ENCODE assay signal across 10 cellular contexts in genomic region chr16:2518823-2519710, GRCh38. TPM values are rescaled to one million over a fixed set of nuclear protein-coding genes. Genes with fewer than 3 reads are reported as not detected.
DNase-seq lines count a peak whose midpoint lies in the region; ATAC-seq and TF ChIP-seq lines count a peak whose summit lies in the region.
"Had no signal": no experiment of that assay in that cellular context is flagged by ENCODE, and none has a peak within 500 bp of the region (broad histone marks: within the 10 kb centered on the region; RNA-seq: fewer than 3 reads in every experiment).

No MANE protein-coding gene starts in this region.

- peak overlapping the region; percentile 61 to 96 (median 82) for H3K4me3 Mint-ChIP-seq in CD4-positive, CD25-positive, alpha-beta regulatory T cell
- H3K4me3 Mint-ChIP-seq in WTC11: peak overlapping the region; percentile 62

- H3K27ac Mint-ChIP-seq in CD4-positive, CD25-positive, alpha-beta regulatory T cell: peak overlapping the region; percentile 86 to 92 (median 88)
- peak overlapping the region; percentile 97 for H3K27ac Mint-ChIP-seq in WTC11

- intact Hi-C loops in heart left ventricle (cut with DNase I): loop anchor here in 2 of 10 donors (2.0 to 10.0 kb wide), 2 partner anchors 18 to 254 kb away; partner anchors contain the start of gene RNPS1 (in 1 of the 2)
- intact Hi-C loops in psoas muscle (cut with DNase I): no loop called here

- H3K4me1 Mint-ChIP-seq in CD4-positive, CD25-positive, alpha-beta regulatory T cell: peaks cover 25 to 73% (median 39%) of the 10 kb centered on the region in 4 donors
- peaks cover 26% of the 10 kb centered on the region for H3K4me1 Mint-ChIP-seq in WTC11

- TF ChIP-seq CTCF in WTC11 (IDR thresholded peaks at IDR 0.05): no peak
- no peak for TF ChIP-seq CTCF in heart left ventricle (IDR thresholded peaks at IDR 0.05)
- no peak for TF ChIP-seq CTCF in psoas muscle (IDR thresholded peaks at IDR 0.05)

- ATAC-seq in CD4-positive, CD25-positive, alpha-beta regulatory T cell (ENCODE audit: low read depth in 2 of 2): no peak
- ATAC-seq in WTC11: no peak
- ATAC-seq in heart left ventricle: no peak
- ATAC-seq in psoas muscle: peak in 1 of 4 donors; percentile 4
- ATAC-seq in HG03196 (IDR thresholded peaks at IDR 0.05; ENCODE audit: unreplicated experiment): no peak
- ATAC-seq in GM21737 (IDR thresholded peaks at IDR 0.05; ENCODE audit: unreplicated experiment): no peak
- no peak for ATAC-seq in GM21717 (IDR thresholded peaks at IDR 0.05; ENCODE audit: unreplicated experiment)

- H3K4me3 ChIP-seq in CD4-positive, CD25-positive, alpha-beta regulatory T cell (ENCODE audit: low read depth, low read length): no peak overlapping the region
- peak overlapping the region in 10 of 12 donors; percentile 58 to 90 (median 68) for H3K4me3 ChIP-seq in heart left ventricle
- H3K4me3 ChIP-seq in psoas muscle: peak overlapping the region; percentile 73

- no peaks in the 10 kb centered on the region for H3K27me3 ChIP-seq in CD4-positive, CD25-positive, alpha-beta regulatory T cell (ENCODE audit: control insufficient read depth, insufficient read depth, low read length)
- H3K27me3 ChIP-seq in heart left ventricle: no peaks in the 10 kb centered on the region
- H3K27me3 ChIP-seq in psoas muscle (ENCODE audit: insufficient read depth in 3 of 3, low read length in 2 of 3): no peaks in the 10 kb centered on the region

- peaks cover 21% of the 10 kb centered on the region for H3K36me3 ChIP-seq in CD4-positive, CD25-positive, alpha-beta regulatory T cell (ENCODE audit: control insufficient read depth, insufficient read depth, low read length)
- H3K36me3 ChIP-seq in heart left ventricle (peaks cover 0 to 38% (median 21%) of the 10 kb centered on the region in 9 donors), psoas muscle (ENCODE audit: insufficient read depth in 1 of 2, low read depth in 1 of 2) (peaks cover 0 to 28% of the 10 kb centered on the region in 2 donors)

- DNase-seq in CD4-positive, CD25-positive, alpha-beta regulatory T cell: no peak
- no peak for DNase-seq in WTC11 (ENCODE audit: low spot score)
- DNase-seq in heart left ventricle: peak in 3 of 5 donors; percentile 21 to 66 (median 48)
- peak; percentile 24 to 65 for DNase-seq in psoas muscle
- no peak for DNase-seq in glomerular visceral epithelial cell (ENCODE audit: extremely low spot score)

- no peaks in the 10 kb centered on the region for H3K9me3 ChIP-seq in CD4-positive, CD25-positive, alpha-beta regulatory T cell (ENCODE audit: control insufficient read depth in 2 of 2, low read length in 2 of 2)
- no peaks in the 10 kb centered on the region for H3K9me3 ChIP-seq in heart left ventricle
- no peaks in the 10 kb centered on the region for H3K9me3 ChIP-seq in psoas muscle

- H3K27me3 Mint-ChIP-seq in CD4-positive, CD25-positive, alpha-beta regulatory T cell: peaks cover 16% of the 10 kb centered on the region
- no peaks in the 10 kb centered on the region for H3K27me3 Mint-ChIP-seq in WTC11 (ENCODE audit: low read depth)

- WGBS in heart left ventricle, 4 donors: 78 to 84% (median 82%) methylated on average over 31 to 39 of the region's 39 CpGs
- WGBS in psoas muscle, 3 donors: 72 to 82% (median 74%) methylated on average over 39 of the region's 39 CpGs

- H3K36me3 Mint-ChIP-seq in CD4-positive, CD25-positive, alpha-beta regulatory T cell: peaks cover 11% of the 10 kb centered on the region
- no peaks in the 10 kb centered on the region; the same call in 1 of the 2 replicates for H3K36me3 Mint-ChIP-seq in WTC11

- peak overlapping the region; percentile 85 for H3K27ac ChIP-seq in CD4-positive, CD25-positive, alpha-beta regulatory T cell (ENCODE audit: insufficient read depth, low read length, poor library complexity, severe bottlenecking)
- H3K27ac ChIP-seq in heart left ventricle: peak overlapping the region in 11 of 12 donors; percentile 73 to 99 (median 85)
- H3K27ac ChIP-seq in psoas muscle: peak overlapping the region; percentile 95

- CTCF ChIA-PET in WTC11 (lab: Charles Lee): interaction anchor here (0.7 to 1.8 kb wide), 6 partner anchors 8 to 324 kb away, joined by 3 to 13 read pairs (median 4); partner anchors contain the start of gene CEMP1

- POLR2A ChIA-PET in WTC11 (lab: Charles Lee): interaction anchor here (3.7 kb wide), 1 partner anchor 12 kb away, joined by 17 read pairs; the partner anchor contains the start of gene CEMP1

- TF ChIP-seq POLR2A in heart left ventricle (IDR thresholded peaks at IDR 0.05): no peak

- H3K4me1 ChIP-seq in CD4-positive, CD25-positive, alpha-beta regulatory T cell (ENCODE audit: control insufficient read depth, insufficient read depth, low read length, poor library complexity, severe bottlenecking): peaks cover 61% of the 10 kb centered on the region
- peaks cover 22 to 66% (median 58%) of the 10 kb centered on the region in 12 donors for H3K4me1 ChIP-seq in heart left ventricle
- H3K4me1 ChIP-seq in psoas muscle: peaks cover 60% of the 10 kb centered on the region

- H3K9me3 Mint-ChIP-seq in CD4-positive, CD25-positive, alpha-beta regulatory T cell: peaks cover 0 to 3% (median 0%) of the 10 kb centered on the region in 7 donors
- no peaks in the 10 kb centered on the region for H3K9me3 Mint-ChIP-seq in WTC11

TF ChIP-seq in WTC11, 78 proteins besides CTCF, POLR2A, EP300 and RAD21 (continues in another document):
- no peak for TF ChIP-seq MYBL2 (CRISPR knock-in tag; IDR thresholded peaks at IDR 0.05)
- TF ChIP-seq CBFB (CRISPR knock-in tag; IDR thresholded peaks at IDR 0.05; ENCODE audit: low read depth): no peak
- TF ChIP-seq, protein P1, sequence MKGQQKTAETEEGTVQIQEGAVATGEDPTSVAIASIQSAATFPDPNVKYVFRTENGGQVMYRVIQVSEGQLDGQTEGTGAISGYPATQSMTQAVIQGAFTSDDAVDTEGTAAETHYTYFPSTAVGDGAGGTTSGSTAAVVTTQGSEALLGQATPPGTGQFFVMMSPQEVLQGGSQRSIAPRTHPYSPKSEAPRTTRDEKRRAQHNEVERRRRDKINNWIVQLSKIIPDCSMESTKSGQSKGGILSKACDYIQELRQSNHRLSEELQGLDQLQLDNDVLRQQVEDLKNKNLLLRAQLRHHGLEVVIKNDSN (CRISPR knock-in tag; IDR thresholded peaks at IDR 0.05): no peak
- TF ChIP-seq GRHL2 (CRISPR knock-in tag; IDR thresholded peaks at IDR 0.05; ENCODE audit: insufficient replicate concordance, severe bottlenecking): no peak

RNA-seq across cellular contexts. Expression of gene AMDHD2, which starts 1.1 kb away (rescaled TPM):
- total RNA-seq in CD4-positive, CD25-positive, alpha-beta regulatory T cell: 239 TPM
- 10 to 100 TPM; 18.3 to 19.5 (median 18.7) TPM for polyA plus RNA-seq in CD4-positive, CD25-positive, alpha-beta regulatory T cell
- total RNA-seq in WTC11 (2021) (60.1 to 70.9 TPM (median 60.3 TPM) in 3 replicates), heart left ventricle (10 to 100 TPM in 5 of 9 donors, 1 to 10 TPM in 4; 8.9 to 34.0 (median 11.8) TPM), psoas muscle (10 to 100 TPM in 1 of 4 donors, 1 to 10 TPM in 3; 5.7 to 12.4 (median 9.3) TPM)
- polyA plus RNA-seq in heart left ventricle (10 to 100 TPM in 1 of 2 donors, 1 to 10 TPM in 1; 9.4 to 13.2 TPM), psoas muscle (10 to 100 TPM in 2 of 3 donors, 1 to 10 TPM in 1; 5.4 to 12.6 (median 11.8) TPM)

RNA-seq across cellular contexts. Expression of gene ATP6V0C, which starts 5.3 kb away (rescaled TPM):
- 188 TPM for total RNA-seq in CD4-positive, CD25-positive, alpha-beta regulatory T cell
- polyA plus RNA-seq in CD4-positive, CD25-positive, alpha-beta regulatory T cell: 10 to 100 TPM; 62.1 to 83.4 (median 68.6) TPM
- total RNA-seq in WTC11 (2021) (193 to 212 TPM (median 193 TPM) in 3 replicates), heart left ventricle (100 to 1,000 TPM in 7 of 9 donors, 10 to 100 TPM in 2; 61.6 to 209 (median 129) TPM), psoas muscle (100 to 1,000 TPM; 116 to 193 (median 182) TPM)
- polyA plus RNA-seq in heart left ventricle (100 to 1,000 TPM; 132 to 232 TPM), psoas muscle (100 to 1,000 TPM; 165 to 241 (median 174) TPM)

RNA-seq across cellular contexts. Expression of gene CEMP1, which starts 12.1 kb away (rescaled TPM):
- 0.27 TPM for total RNA-seq in CD4-positive, CD25-positive, alpha-beta regulatory T cell
- polyA plus RNA-seq in CD4-positive, CD25-positive, alpha-beta regulatory T cell: 1 to 10 TPM; 3.0 to 3.8 (median 3.7) TPM
- total RNA-seq in WTC11 (2021): 0.14 to 0.32 TPM (median 0.15 TPM) in 3 replicates
- total RNA-seq in heart left ventricle: under 1 TPM in 1 of 9 donors, not detected in 8; 0.18 TPM
- polyA plus RNA-seq in heart left ventricle: under 1 TPM; 0.04 to 0.27 TPM
- under 1 TPM in 1 of 4 donors, not detected in 3; 0.22 TPM for total RNA-seq in psoas muscle
- polyA plus RNA-seq in psoas muscle: under 1 TPM; 0.16 to 0.32 (median 0.17) TPM
- total RNA-seq: M059J; T-helper 2 cell treated with Interferon-gamma antibody and Interleukin-4, amounts not matched to agents 100 ng/mL and 5 ng/mL, for 36 hours had no signal

RNA-seq across cellular contexts. Expression of gene PDPK1, which starts 18.8 kb away (rescaled TPM):
- 57.4 TPM for total RNA-seq in CD4-positive, CD25-positive, alpha-beta regulatory T cell
- polyA plus RNA-seq in CD4-positive, CD25-positive, alpha-beta regulatory T cell: 10 to 100 TPM; 28.0 to 33.7 (median 30.2) TPM
- total RNA-seq in WTC11 (2021) (25.4 to 31.4 TPM (median 29.6 TPM) in 3 replicates), heart left ventricle (10 to 100 TPM; 29.1 to 54.1 (median 40.4) TPM), psoas muscle (10 to 100 TPM; 29.7 to 44.5 (median 36.6) TPM)
- polyA plus RNA-seq in heart left ventricle (10 to 100 TPM; 12.3 to 32.3 TPM), psoas muscle (10 to 100 TPM; 12.9 to 32.6 (median 14.3) TPM)

RNA-seq across cellular contexts. Expression of gene TBC1D24, which starts 44.1 kb away (rescaled TPM):
- total RNA-seq in CD4-positive, CD25-positive, alpha-beta regulatory T cell: 5.8 TPM
- polyA plus RNA-seq in CD4-positive, CD25-positive, alpha-beta regulatory T cell: 1 to 10 TPM in 3 of 4 donors, under 1 TPM in 1; 0.84 to 1.6 (median 1.2) TPM
- total RNA-seq in WTC11 (2021) (17.3 to 21.0 TPM (median 17.8 TPM) in 3 replicates), heart left ventricle (10 to 100 TPM in 8 of 9 donors, 1 to 10 TPM in 1; 8.9 to 19.2 (median 11.9) TPM), psoas muscle (1 to 10 TPM; 6.0 to 8.9 (median 6.5) TPM)
- polyA plus RNA-seq in heart left ventricle (1 to 10 TPM; 4.0 to 6.7 TPM), psoas muscle (1 to 10 TPM; 3.2 to 5.4 (median 4.8) TPM)

Comparison
In these comparisons a context has a peak if more than half of its experiments do, and no peak if none do; other contexts are left out.
1. DNase-seq: peak in heart left ventricle (3 of 5) and psoas muscle (2 of 2); none in CD4-positive, CD25-positive, alpha-beta regulatory T cell (0 of 3), WTC11 (single experiment) and glomerular visceral epithelial cell (single experiment).
2. Peak in every context shown above with its lines, with median percentiles within 50 percentile points of each other: H3K27ac ChIP-seq.